1 cellular context compared by ENCODE assay signal in the genomic region with DNA sequence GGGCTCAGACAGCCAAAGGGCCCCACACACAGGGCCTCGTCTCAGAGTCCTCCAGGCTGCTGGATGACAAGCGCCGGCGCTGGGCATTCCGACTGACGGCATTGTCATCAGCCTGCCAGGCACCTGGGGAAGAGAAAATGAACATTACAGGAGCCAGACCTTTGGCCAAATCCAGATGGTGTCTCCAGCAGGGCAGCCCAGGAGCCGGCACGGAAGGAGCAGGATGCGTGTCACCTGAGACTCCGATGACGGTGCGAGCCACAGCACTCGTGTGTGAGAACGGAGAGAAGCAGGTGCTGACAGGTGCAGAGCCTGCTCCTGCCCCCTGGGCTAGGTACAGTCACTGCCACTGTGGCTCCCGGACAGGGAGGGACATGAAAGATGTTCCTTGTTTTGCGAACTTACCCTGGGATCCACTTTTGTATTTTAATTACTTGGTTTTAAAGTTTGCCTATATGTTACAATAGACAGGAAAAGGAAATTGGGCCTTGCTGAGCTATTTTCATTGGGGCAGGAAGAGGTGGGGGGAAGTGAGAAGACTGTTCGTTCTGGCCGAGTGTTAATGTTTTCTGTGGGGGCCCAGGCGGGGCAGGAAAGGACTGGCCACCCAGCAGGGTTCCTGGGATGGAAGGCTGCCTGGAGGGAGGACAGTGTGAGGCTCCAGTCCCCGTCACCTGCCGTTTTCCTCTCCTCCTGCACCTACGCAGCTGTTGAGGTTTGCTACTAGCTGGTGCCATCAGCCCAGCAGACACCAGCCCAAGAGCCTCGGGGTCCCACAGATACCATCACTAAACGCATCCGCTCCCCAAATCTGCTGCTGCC.
TF ChIP-seq lines count a peak whose summit lies in the region.

No MANE protein-coding gene starts in this region.

TF ChIP-seq in H1, 55 proteins besides CTCF, POLR2A, EP300 and RAD21:
- TF ChIP-seq HDAC6 (IDR thresholded peaks at IDR 0.05; ENCODE audit: low read depth, low read length) (no peak), CTBP2 (IDR thresholded peaks at IDR 0.05; ENCODE audit: borderline replicate concordance, insufficient read depth, insufficient read length, low read length) (no peak), CBX5 (IDR thresholded peaks at IDR 0.05; ENCODE audit: low read depth, low read length) (no peak), JUND (IDR thresholded peaks at IDR 0.05; ENCODE audit: low read length) (no peak), BACH1 (IDR thresholded peaks at IDR 0.05; ENCODE audit: low read length) (no peak), TBP (IDR thresholded peaks at IDR 0.05; ENCODE audit: low read depth, low read length) (no peak), HDAC2 (IDR thresholded peaks at IDR 0.05; ENCODE audit: borderline replicate concordance in 1 of 2, low read depth in 2 of 2, low read length in 2 of 2) (no peak), SP1 (IDR thresholded peaks at IDR 0.05; ENCODE audit: low read depth, low read length) (no peak), CHD1 (IDR thresholded peaks at IDR 0.05; ENCODE audit: low read depth, low read length) (no peak), YY1 (IDR thresholded peaks at IDR 0.05; ENCODE audit: low read depth, low read length) (no peak), FOSL1 (IDR thresholded peaks at IDR 0.05; ENCODE audit: insufficient read depth, low read depth, low read length) (no peak), SP2 (IDR thresholded peaks at IDR 0.05; ENCODE audit: low read length) (no peak), SRF (IDR thresholded peaks at IDR 0.05; ENCODE audit: low read depth, low read length) (no peak), CBX8 (IDR thresholded peaks at IDR 0.05; ENCODE audit: borderline replicate concordance, low read depth, low read length) (no peak), TAF7 (optimal IDR thresholded peaks at IDR 0.05; ENCODE audit: borderline replicate concordance, low read depth, low read length) (no peak)
- TF ChIP-seq, protein P1, sequence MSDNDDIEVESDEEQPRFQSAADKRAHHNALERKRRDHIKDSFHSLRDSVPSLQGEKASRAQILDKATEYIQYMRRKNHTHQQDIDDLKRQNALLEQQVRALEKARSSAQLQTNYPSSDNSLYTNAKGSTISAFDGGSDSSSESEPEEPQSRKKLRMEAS (IDR thresholded peaks at IDR 0.05) = no peak
- TF ChIP-seq, protein P2, sequence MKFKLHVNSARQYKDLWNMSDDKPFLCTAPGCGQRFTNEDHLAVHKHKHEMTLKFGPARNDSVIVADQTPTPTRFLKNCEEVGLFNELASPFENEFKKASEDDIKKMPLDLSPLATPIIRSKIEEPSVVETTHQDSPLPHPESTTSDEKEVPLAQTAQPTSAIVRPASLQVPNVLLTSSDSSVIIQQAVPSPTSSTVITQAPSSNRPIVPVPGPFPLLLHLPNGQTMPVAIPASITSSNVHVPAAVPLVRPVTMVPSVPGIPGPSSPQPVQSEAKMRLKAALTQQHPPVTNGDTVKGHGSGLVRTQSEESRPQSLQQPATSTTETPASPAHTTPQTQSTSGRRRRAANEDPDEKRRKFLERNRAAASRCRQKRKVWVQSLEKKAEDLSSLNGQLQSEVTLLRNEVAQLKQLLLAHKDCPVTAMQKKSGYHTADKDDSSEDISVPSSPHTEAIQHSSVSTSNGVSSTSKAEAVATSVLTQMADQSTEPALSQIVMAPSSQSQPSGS (IDR thresholded peaks at IDR 0.05; ENCODE audit: low read length) = no peak
- TF ChIP-seq, protein P3, sequence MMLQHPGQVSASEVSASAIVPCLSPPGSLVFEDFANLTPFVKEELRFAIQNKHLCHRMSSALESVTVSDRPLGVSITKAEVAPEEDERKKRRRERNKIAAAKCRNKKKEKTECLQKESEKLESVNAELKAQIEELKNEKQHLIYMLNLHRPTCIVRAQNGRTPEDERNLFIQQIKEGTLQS (IDR thresholded peaks at IDR 0.05; ENCODE audit: insufficient read depth, low read depth, low read length) = no peak
